30 cellular contexts compared by ENCODE assay signal in genomic region chr17:83126275-83126930, GRCh38. TPM values are rescaled to one million over a fixed set of nuclear protein-coding genes. Genes with fewer than 3 reads are reported as not detected.
A peak's percentile ranks its signal among the peaks of the same experiment; 100 is the strongest.
DNase-seq lines count a peak whose midpoint lies in the region; ATAC-seq, FAIRE-seq and TF ChIP-seq lines count a peak whose summit lies in the region.
"Had no signal": no experiment of that assay in that cellular context is flagged by ENCODE, and none has a peak within 500 bp of the region (broad histone marks: within the 10 kb centered on the region; RNA-seq: fewer than 3 reads in every experiment).

No MANE protein-coding gene starts in this region.

- peaks cover 49% of the 10 kb centered on the region for H3K27me3 Mint-ChIP-seq in T-helper 17 cell
- H3K27me3 Mint-ChIP-seq in type B pancreatic cell: peaks cover 37% of the 10 kb centered on the region

- intact Hi-C loops in Right ventricle myocardium superior (cut with DNase I) (no loop called here), heart right ventricle (cut with DNase I) (no loop called here), HepG2 (cut with micrococcal nuclease; ENCODE audit: unreplicated experiment) (loop anchor here (1.0 kb wide), 1 partner anchor 48 kb away; no protein-coding TSS in a partner anchor), upper lobe of right lung (cut with DNase I) (no loop called here)

- TF ChIP-seq POLR2A in HepG2 (IDR thresholded peaks at IDR 0.05; ENCODE audit: insufficient read depth in 1 of 2, low read depth in 2 of 2, low read length in 2 of 2): no peak

- H3K27me3 ChIP-seq in heart right ventricle (peaks cover 0 to 17% (median 4%) of the 10 kb centered on the region in 7 donors), HepG2 (ENCODE audit: control insufficient read depth in 1 of 2, insufficient read depth in 2 of 2, low read length in 2 of 2) (peaks cover 8 to 76% of the 10 kb centered on the region in 2 experiments; a peak in 4 of 5 replicates), upper lobe of right lung (no peaks in the 10 kb centered on the region)
- H3K27me3 ChIP-seq: body of pancreas, MG63, right lobe of liver, thyroid gland had no signal

- POLR2A ChIA-PET in HepG2 (lab: Yijun Ruan, JAX): interaction anchor here (0.8 kb wide), 1 partner anchor 25 kb away, joined by 5 read pairs; no protein-coding TSS in a partner anchor

- no peak for TF ChIP-seq RAD21 in HepG2 (CRISPR knock-in tag; IDR thresholded peaks at IDR 0.05)

- TF ChIP-seq EP300 in HepG2 (IDR thresholded peaks at IDR 0.05; ENCODE audit: low read depth in 2 of 2, low read length in 2 of 2) (no peak), HepG2 (CRISPR knock-in tag; IDR thresholded peaks at IDR 0.05; ENCODE audit: borderline replicate concordance) (no peak)

- peak overlapping the region; percentile 16 for H3K27ac Mint-ChIP-seq in T-helper 17 cell
- H3K27ac Mint-ChIP-seq in type B pancreatic cell: no peak overlapping the region
- H3K27ac Mint-ChIP-seq: activated CD8-positive, alpha-beta T cell treated with anti-CD3 and anti-CD28 coated beads, Interleukin-2, amount 10 ng/mL, durations not matched to agents 7 days and 5 days; activated naive CD8-positive, alpha-beta T cell treated with anti-CD3 and anti-CD28 coated beads, Interleukin-2, amount 50 U/mL, for 24 hours; stimulated activated naive CD8-positive, alpha-beta T cell treated with anti-CD3 and anti-CD28 coated beads, Interleukin-15, Interleukin-2, amounts not matched to agents 100 ng/mL and 50 ng/mL, for 24 hours had no signal

- H3K36me3 Mint-ChIP-seq in T-helper 17 cell (ENCODE audit: low read depth) (peaks cover 3% of the 10 kb centered on the region), type B pancreatic cell (no peaks in the 10 kb centered on the region)

- no peak overlapping the region for H2AFZ ChIP-seq in HepG2 (ENCODE audit: low read length)

- no peaks in the 10 kb centered on the region for H4K20me1 ChIP-seq in HepG2 (ENCODE audit: insufficient read depth, low read length)

- peak; percentile 25 for DNase-seq in Right ventricle myocardium superior
- no peak for DNase-seq in heart right ventricle
- peak in 1 of 3 donors; percentile 7 for DNase-seq in T-helper 17 cell
- DNase-seq in HepG2 (ENCODE audit: low spot score): no peak
- peak; percentile 44 for DNase-seq in upper lobe of right lung
- no peak for DNase-seq in NCI-H2081 treated with DMSO at 0.1 percent for 48 hours (lab: John Stamatoyannopoulos, UW)
- no peak for DNase-seq in MV-4-11 (lab: John Stamatoyannopoulos, UW)
- no peak for DNase-seq in type B pancreatic cell (ENCODE audit: extremely low spot score, unreplicated experiment)
- DNase-seq: activated CD4-positive, alpha-beta T cell treated with anti-CD3 and anti-CD28 coated beads for 1 hour; activated naive CD8-positive, alpha-beta T cell treated with anti-CD3 and anti-CD28 coated beads, Interleukin-2, amount 50 U/mL, for 24 hours; AML-193; Caco-2; cerebellar nuclear complex; DMS79; islet precursor cell; KG1; MG63; NCI-H2081; NCI-H446; NCI-H774; thyroid gland had no signal

- no peak for FAIRE-seq in HepG2 (lab: Jason Lieb, UNC)
- FAIRE-seq: A549, GM18507, HTR-8/SVneo had no signal

- H3K4me1 ChIP-seq in heart right ventricle (peaks cover 0 to 19% (median 0%) of the 10 kb centered on the region in 9 donors), HepG2 (ENCODE audit: insufficient read depth, low read length) (peaks cover 22% of the 10 kb centered on the region), upper lobe of right lung (peaks cover 4% of the 10 kb centered on the region)
- H3K4me1 ChIP-seq: body of pancreas, Caco-2, right lobe of liver, thyroid gland had no signal

- in situ Hi-C loops in HepG2 (cut with HindIII; ENCODE audit: extremely low pct_ligation_motif_present, low pct_unique_long_range_greater_than_20kb): no loop called here

- H3K4me3 Mint-ChIP-seq in T-helper 17 cell (no peak overlapping the region), type B pancreatic cell (no peak overlapping the region)
- H3K4me3 Mint-ChIP-seq: activated CD8-positive, alpha-beta T cell treated with anti-CD3 and anti-CD28 coated beads, Interleukin-2, amount 10 ng/mL, durations not matched to agents 7 days and 5 days; activated naive CD8-positive, alpha-beta T cell treated with anti-CD3 and anti-CD28 coated beads, Interleukin-2, amount 50 U/mL, for 24 hours; neural crest cell; stimulated activated naive CD8-positive, alpha-beta T cell treated with anti-CD3 and anti-CD28 coated beads, Interleukin-15, Interleukin-2, amounts not matched to agents 100 ng/mL and 50 ng/mL, for 24 hours had no signal

- H3K79me2 ChIP-seq in HepG2 (ENCODE audit: insufficient read depth, low read length): no peaks in the 10 kb centered on the region

- BruUV-seq in HepG2 (replicated peaks; lab: Mats Ljungman, UMichigan): no TSS peak

- no peak overlapping the region for H3K4me2 ChIP-seq in HepG2 (ENCODE audit: low read depth, low read length)
- H3K4me2 ChIP-seq: A549 had no signal

- no peaks in the 10 kb centered on the region for H3K9me3 Mint-ChIP-seq in type B pancreatic cell
- H3K9me3 Mint-ChIP-seq: activated naive CD8-positive, alpha-beta T cell treated with anti-CD3 and anti-CD28 coated beads, Interleukin-2, amount 50 U/mL, for 24 hours; neural crest cell; stimulated activated naive CD8-positive, alpha-beta T cell treated with anti-CD3 and anti-CD28 coated beads, Interleukin-15, Interleukin-2, amounts not matched to agents 100 ng/mL and 50 ng/mL, for 24 hours had no signal

- TF ChIP-seq CTCF in heart right ventricle (IDR thresholded peaks at IDR 0.05) (no peak), HepG2 (CRISPR knock-in tag; IDR thresholded peaks at IDR 0.05) (no peak), upper lobe of right lung (IDR thresholded peaks at IDR 0.05) (no peak), type B pancreatic cell (conservative IDR thresholded peaks at IDR 0.05) (no peak)

- H3K36me3 ChIP-seq in heart right ventricle (no peaks in the 10 kb centered on the region), HepG2 (replicated peaks in 1 of 2; ENCODE audit: control insufficient read depth in 1 of 2, insufficient read depth in 2 of 2, low read length in 2 of 2) (no peaks in the 10 kb centered on the region), upper lobe of right lung (no peaks in the 10 kb centered on the region)
- H3K36me3 ChIP-seq: MG63, right lobe of liver, thyroid gland had no signal

- H3K4me1 Mint-ChIP-seq in T-helper 17 cell (peaks cover 17% of the 10 kb centered on the region), type B pancreatic cell (ENCODE audit: unreplicated experiment) (peaks cover 5% of the 10 kb centered on the region)
- H3K4me1 Mint-ChIP-seq: neural crest cell had no signal

- CTCF ChIA-PET in HepG2 (lab: Yijun Ruan, JAX; ENCODE audit: low intra/inter-chr PET ratio, low total read pairs): no interaction called here

- WGBS in heart right ventricle, 2 donors: 82 to 88% methylated on average over 13 of the region's 13 CpGs
- WGBS in HepG2 (ENCODE audit: low lambda C conversion rate): 4% methylated on average over 13 of the region's 13 CpGs

- H3K27ac ChIP-seq in heart right ventricle (no peak overlapping the region), HepG2 (ENCODE audit: extremely low read length, insufficient read depth, low read length) (no peak overlapping the region), upper lobe of right lung (no peak overlapping the region)
- H3K27ac ChIP-seq: A549, body of pancreas, right lobe of liver, SK-N-MC, thyroid gland had no signal

- H3K4me3 ChIP-seq in heart right ventricle (no peak overlapping the region), HepG2 (replicated peaks in 1 of 3; ENCODE audit: insufficient read depth in 1 of 3, low read depth in 2 of 3, low read length in 3 of 3) (no peak overlapping the region), upper lobe of right lung (no peak overlapping the region)
- H3K4me3 ChIP-seq: A549, body of pancreas, MG63, right lobe of liver, SK-N-MC, thyroid gland had no signal

- no peak overlapping the region for H3K9ac ChIP-seq in HepG2 (ENCODE audit: insufficient read depth, low read depth, low read length)

- ATAC-seq in Right ventricle myocardium superior (ENCODE audit: poor library complexity): no peak
- no peak for ATAC-seq in heart right ventricle
- ATAC-seq in T-helper 17 cell: no peak
- peak; percentile 40 for ATAC-seq in HepG2
- no peak for ATAC-seq in upper lobe of right lung
- ATAC-seq: body of pancreas had no signal

- H3K9me3 ChIP-seq in heart right ventricle (no peaks in the 10 kb centered on the region), T-helper 17 cell (ENCODE audit: control insufficient read depth, low read length, poor library complexity, severe bottlenecking) (no peaks in the 10 kb centered on the region), HepG2 (ENCODE audit: low read length) (no peaks in the 10 kb centered on the region), upper lobe of right lung (no peaks in the 10 kb centered on the region)
- H3K9me3 ChIP-seq: A549, body of pancreas, Caco-2, MG63, right lobe of liver, thyroid gland had no signal

RNA-seq across cellular contexts. Expression of gene METRNL, which starts 47.0 kb away (rescaled TPM):
- total RNA-seq in Right ventricle myocardium superior (70.3 TPM), heart right ventricle (10 to 100 TPM; 56.0 to 90.1 (median 70.9) TPM), T-helper 17 cell (10 to 100 TPM; 24.0 to 26.2 TPM), HepG2 (2016; rRNA removed; fragmentation: Illumina TruSeq; extraction: Trizol) (0.66 and 1.2 TPM in 2 replicates), upper lobe of right lung (79.9 TPM), type B pancreatic cell (ENCODE audit: low replicate concordance) (76.2 and 145 TPM in 2 replicates)
- polyA plus RNA-seq in heart right ventricle (100 to 1,000 TPM in 1 of 2 donors, 10 to 100 TPM in 1; 39.0 to 134 TPM), HepG2 (2011; rRNA removed) (0.84 and 1.4 TPM in 2 replicates)
- total RNA-seq in HepG2 (2016; cell fraction: cytosol; rRNA removed; fragmentation: Illumina TruSeq; extraction: Trizol; ENCODE audit: low read depth): 0.81 and 1.1 TPM in 2 replicates
- total RNA-seq in HepG2 (2016; cell fraction: insoluble cytoplasmic fraction; rRNA removed; fragmentation: Illumina TruSeq; extraction: Trizol): 0.56 and 1.0 TPM in 2 replicates
- total RNA-seq in HepG2 (2016; cell fraction: membrane; rRNA removed; fragmentation: Illumina TruSeq; extraction: Trizol): 1.7 and 2.2 TPM in 2 replicates
- 0.31 TPM in 1 of 2 replicates, not detected in the other for total RNA-seq in HepG2 (2016; cell fraction: nucleus; rRNA removed; fragmentation: Illumina TruSeq; extraction: Trizol)
- 2.1 and 2.5 TPM in 2 replicates for polyA plus RNA-seq in HepG2 (2011; cell fraction: cytosol; rRNA removed)
- 1.2 and 1.8 TPM in 2 replicates for polyA plus RNA-seq in HepG2 (2011; cell fraction: nucleus; rRNA removed)
- 0.23 and 0.79 TPM in 2 replicates for polyA plus RNA-seq in HepG2 (2012)
- polyA plus RNA-seq in HepG2 (2016; cell fraction: cytosol; fragmentation: Illumina TruSeq; extraction: Trizol; ENCODE audit: low read depth): 1.1 and 1.2 TPM in 2 replicates
- polyA plus RNA-seq in HepG2 (2016; cell fraction: insoluble cytoplasmic fraction; fragmentation: Illumina TruSeq; extraction: Trizol; ENCODE audit: low read depth): 0.69 and 0.92 TPM in 2 replicates
- polyA plus RNA-seq in HepG2 (2016; cell fraction: membrane; fragmentation: Illumina TruSeq; extraction: Trizol; ENCODE audit: low read depth): 2.1 TPM in 2 replicates
- polyA plus RNA-seq in HepG2 (2016; cell fraction: nucleus; fragmentation: Illumina TruSeq; extraction: Trizol; ENCODE audit: insufficient read depth, low read depth): 1.2 and 1.3 TPM in 2 replicates
- polyA minus RNA-seq in HepG2 (2011; rRNA and poly(A)+ RNA removed; ENCODE audit: low replicate concordance): 2.5 and 12.3 TPM in 2 replicates
- polyA minus RNA-seq in HepG2 (2011; cell fraction: cytosol; rRNA and poly(A)+ RNA removed): 2.9 and 4.6 TPM in 2 replicates
- polyA minus RNA-seq in HepG2 (2011; cell fraction: nucleus; rRNA and poly(A)+ RNA removed): 0.87 and 1.4 TPM in 2 replicates

Comparison
In these comparisons a context has a peak if more than half of its experiments do, and no peak if none do; other contexts are left out.
1. DNase-seq: peak in Right ventricle myocardium superior (single experiment) and upper lobe of right lung (single experiment); none in heart right ventricle (0 of 2), HepG2 (single experiment), NCI-H2081 treated with DMSO at 0.1 percent for 48 hours (single experiment), MV-4-11 (single experiment) and type B pancreatic cell (single experiment).
2. RNA of gene METRNL, which starts 47.0 kb away (total RNA-seq): 79.9 TPM in upper lobe of right lung (single experiment), 76.2 to 145 TPM in type B pancreatic cell, 56.0 to 90.1 TPM in heart right ventricle, 70.3 TPM in Right ventricle myocardium superior (single experiment) and 24.0 to 26.2 TPM in T-helper 17 cell; 0.31 to 2.2 TPM in HepG2; every median in the first group is over 4 times any median in the second.